26 cellular contexts compared by ENCODE assay signal in genomic region chr13:71360041-71360440, GRCh38.
"Had no signal": no experiment of that assay in that cellular context is flagged by ENCODE, and none has a peak within 500 bp of the region (broad histone marks: within the 10 kb centered on the region; RNA-seq: fewer than 3 reads in every experiment).

No MANE protein-coding gene starts in this region.

- H3K36me3 ChIP-seq: esophagus muscularis mucosa, lower lobe of right lung, prostate gland, right atrium auricular region, stomach, thyroid gland, vagina had no signal

- H3K4me1 ChIP-seq: esophagus muscularis mucosa, lower lobe of right lung, prostate gland, right atrium auricular region, stomach, thyroid gland, vagina had no signal

- H3K27me3 ChIP-seq: esophagus muscularis mucosa, right atrium auricular region, stomach, thyroid gland, vagina had no signal

- H3K27me3 Mint-ChIP-seq: effector memory CD8-positive, alpha-beta T cell; naive thymus-derived CD8-positive, alpha-beta T cell had no signal

- H3K27ac ChIP-seq: esophagus muscularis mucosa, lower lobe of right lung, prostate gland, right atrium auricular region, stomach, thyroid gland, vagina had no signal

- ATAC-seq: effector memory CD8-positive, alpha-beta T cell; left ventricle myocardium superior; lower lobe of right lung; naive thymus-derived CD8-positive, alpha-beta T cell; sciatic nerve had no signal

- H3K9me3 ChIP-seq: esophagus muscularis mucosa, lower lobe of right lung, prostate gland, right atrium auricular region, stomach, thyroid gland, vagina had no signal

- H3K27ac Mint-ChIP-seq: effector memory CD8-positive, alpha-beta T cell; immature natural killer cell; naive thymus-derived CD8-positive, alpha-beta T cell; nephron progenitor cell had no signal

- H3K4me2 ChIP-seq: smooth muscle cell had no signal

- FAIRE-seq: endometrium, frontal cortex, keratinocyte had no signal

- DNase-seq: cortex of kidney; effector memory CD8-positive, alpha-beta T cell; hypothalamus; immature natural killer cell; left ventricle myocardium superior; lower lobe of right lung; naive thymus-derived CD8-positive, alpha-beta T cell; nephron progenitor cell; nucleus accumbens; stimulated activated CD4-positive, alpha-beta T cell treated with anti-CD3 and anti-CD28 coated beads, Interleukin-12 subunit alpha, Interleukin-12 subunit beta, amount 100 ng/mL, for 4 hours; stimulated activated CD4-positive, alpha-beta T cell treated with anti-CD3 and anti-CD28 coated beads, Interleukin-1b, Interleukin-23, amount 100 ng/mL, for 48 hours; stimulated activated CD4-positive, alpha-beta T cell treated with anti-CD3 and anti-CD28 coated beads, Interleukin-4, amount 100 ng/mL, for 1 hour; stimulated activated CD8-positive, alpha-beta memory T cell treated with anti-CD3 and anti-CD28 coated beads, Interleukin-4, amount 100 ng/mL, for 48 hours; stimulated activated naive CD4-positive, alpha-beta T cell; stomach; thyroid gland; trophoblast cell had no signal

- H3K36me3 Mint-ChIP-seq: immature natural killer cell; naive thymus-derived CD8-positive, alpha-beta T cell had no signal

- H3K9me3 Mint-ChIP-seq: nephron progenitor cell had no signal

- H3K4me3 Mint-ChIP-seq: effector memory CD8-positive, alpha-beta T cell; immature natural killer cell; naive thymus-derived CD8-positive, alpha-beta T cell; nephron progenitor cell had no signal

- H3K4me3 ChIP-seq: esophagus muscularis mucosa, lower lobe of right lung, prostate gland, right atrium auricular region, smooth muscle cell, stomach, thyroid gland, vagina had no signal

- H3K4me1 Mint-ChIP-seq: immature natural killer cell; naive thymus-derived CD8-positive, alpha-beta T cell; nephron progenitor cell had no signal
